30 cellular contexts compared by ENCODE assay signal in the genomic region with DNA sequence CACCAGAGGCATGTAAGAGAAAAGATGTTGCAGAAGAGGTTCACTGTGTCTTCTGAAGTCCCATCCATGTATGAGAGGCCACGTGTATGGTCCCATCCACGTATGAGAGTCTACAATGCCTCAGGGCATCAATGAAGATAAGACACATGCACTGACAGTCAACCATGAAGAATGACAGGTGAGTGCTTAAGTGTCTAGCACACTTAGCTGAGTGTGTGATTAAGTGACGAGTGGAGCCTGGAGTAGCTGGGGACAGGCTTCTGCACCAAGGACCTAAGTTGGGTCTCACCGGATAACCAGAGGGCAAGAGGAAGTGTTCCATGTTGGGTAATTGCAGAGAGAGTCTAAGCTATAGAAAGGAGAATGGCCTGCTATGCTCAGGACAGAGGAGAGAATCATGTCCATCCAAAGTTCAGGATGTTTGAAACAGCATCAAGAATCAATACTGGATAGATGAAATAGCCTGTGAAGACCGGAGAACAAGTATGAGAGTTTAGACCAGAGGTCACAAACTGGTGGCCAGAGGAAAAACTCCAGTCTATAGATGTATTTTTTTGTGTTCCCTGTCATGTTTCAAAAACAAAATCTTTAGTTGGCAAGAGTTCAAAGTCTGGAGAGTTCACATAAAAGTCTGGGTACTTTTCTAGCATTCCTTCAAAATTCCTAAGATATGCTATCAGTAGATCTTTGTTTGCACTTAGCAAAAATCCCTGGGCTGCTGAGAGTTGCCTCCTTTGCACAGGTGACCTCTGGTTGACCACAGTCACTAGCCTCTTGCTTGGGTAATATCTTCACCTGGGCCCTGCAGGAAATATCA.
DNase-seq lines count a peak whose midpoint lies in the region; ATAC-seq and TF ChIP-seq lines count a peak whose summit lies in the region.
"Had no signal": no experiment of that assay in that cellular context is flagged by ENCODE, and none has a peak within 500 bp of the region (broad histone marks: within the 10 kb centered on the region; RNA-seq: fewer than 3 reads in every experiment).

No MANE protein-coding gene starts in this region.

- 94% methylated on average over 3 of the region's 5 CpGs; no CpG with 5 or more reads in 1 of the 2 experiments for WGBS in IMR-90 (ENCODE audit: extremely low coverage in 2 of 2, insufficient read length in 1 of 2), 2 experiments
- WGBS in adrenal gland, 4 donors: 88 to 93% (median 89%) methylated on average over 5 of the region's 5 CpGs

- H3K79me1 ChIP-seq in IMR-90 (ENCODE audit: low read depth in 1 of 2, low read length in 2 of 2): no peaks in the 10 kb centered on the region

- no TSS peak for BruUV-seq in IMR-90 (replicated peaks; lab: Mats Ljungman, UMichigan)

- intact Hi-C loops in IMR-90 (cut with micrococcal nuclease): no loop called here
- intact Hi-C loops in left lung (cut with DNase I): no loop called here
- intact Hi-C loops in adrenal gland (cut with DNase I): no loop called here

- H3K27ac ChIP-seq in IMR-90 (ENCODE audit: insufficient read depth, low read length): no peak overlapping the region
- no peak overlapping the region for H3K27ac ChIP-seq in brain microvascular endothelial cell
- H3K27ac ChIP-seq in left lung: no peak overlapping the region
- H3K27ac ChIP-seq in adrenal gland: no peak overlapping the region
- H3K27ac ChIP-seq: breast epithelium, gastrocnemius medialis, prostate gland, RWPE1, SK-N-MC, WERI-Rb-1 had no signal

- 0 out of 2 replicates have a peak, but pooled peaks cover 1% of the 10 kb centered on the region for H3K9me3 ChIP-seq in IMR-90 (ENCODE audit: control insufficient read depth, insufficient read depth, low read length)
- peaks cover 0 to 14% of the 10 kb centered on the region in 2 donors for H3K9me3 ChIP-seq in left lung
- H3K9me3 ChIP-seq in adrenal gland (replicated peaks in 1 of 3): peaks cover 0 to 9% (median 0%) of the 10 kb centered on the region in 3 donors
- H3K9me3 ChIP-seq: MG63, prostate gland had no signal

- peaks cover 9% of the 10 kb centered on the region for H3K36me3 ChIP-seq in IMR-90 (ENCODE audit: control insufficient read depth, insufficient read depth, low read length)
- H3K36me3 ChIP-seq in brain microvascular endothelial cell (replicated peaks): no peaks in the 10 kb centered on the region
- H3K36me3 ChIP-seq in left lung: peaks cover 0 to 37% of the 10 kb centered on the region in 2 donors
- H3K36me3 ChIP-seq in adrenal gland (replicated peaks in 1 of 2): no peaks in the 10 kb centered on the region
- H3K36me3 ChIP-seq: breast epithelium, MG63, prostate gland, WERI-Rb-1 had no signal

- no peak overlapping the region for H4K91ac ChIP-seq in IMR-90 (ENCODE audit: insufficient read depth, low read depth, low read length)

- H2BK5ac ChIP-seq in IMR-90 (ENCODE audit: low read depth, low read length, poor library complexity, severe bottlenecking): no peak overlapping the region

- POLR2A ChIA-PET in IMR-90 (lab: Charles Lee; ENCODE audit: unreplicated experiment): no interaction called here
- POLR2A ChIA-PET in GM10248 (lab: Yijun Ruan, JAX): no interaction called here

- in situ Hi-C loops in IMR-90 (cut with MboI; ENCODE audit: low sequenced_read_pairs): no loop called here
- in situ Hi-C loops in brain microvascular endothelial cell (cut with HindIII; ENCODE audit: low pct_ligation_motif_present, low sequenced_read_pairs): no loop called here

- no peak overlapping the region for H3K4me3 ChIP-seq in IMR-90 (ENCODE audit: insufficient read depth, low read depth, low read length)
- no peak overlapping the region for H3K4me3 ChIP-seq in brain microvascular endothelial cell (ENCODE audit: low read depth, low read length)
- no peak overlapping the region for H3K4me3 ChIP-seq in left lung
- no peak overlapping the region for H3K4me3 ChIP-seq in adrenal gland
- H3K4me3 ChIP-seq: breast epithelium, gastrocnemius medialis, K562, MG63, prostate gland, SK-N-MC had no signal

- H2AK5ac ChIP-seq in IMR-90 (ENCODE audit: low read depth, low read length): no peak overlapping the region

- TF ChIP-seq CTCF in IMR-90 (conservative IDR thresholded peaks at IDR 0.05; ENCODE audit: low read depth, low read length) (no peak), brain microvascular endothelial cell (IDR thresholded peaks at IDR 0.05; ENCODE audit: low read depth, low read length, missing control alignments) (no peak), left lung (IDR thresholded peaks at IDR 0.05) (no peak), GM10248 (IDR thresholded peaks at IDR 0.05; ENCODE audit: control extremely low read depth, extremely low read depth, low read depth, missing control alignments) (no peak), adrenal gland (IDR thresholded peaks at IDR 0.05) (no peak)

- no peak overlapping the region for H4K5ac ChIP-seq in IMR-90 (ENCODE audit: low read depth, low read length)

- H4K20me1 ChIP-seq in IMR-90 (ENCODE audit: insufficient read depth, low read length): no peaks in the 10 kb centered on the region

- H3K27me3 ChIP-seq in IMR-90 (ENCODE audit: control insufficient read depth, insufficient read depth, low read length): no peaks in the 10 kb centered on the region
- no peaks in the 10 kb centered on the region for H3K27me3 ChIP-seq in brain microvascular endothelial cell (replicated peaks)
- no peaks in the 10 kb centered on the region for H3K27me3 ChIP-seq in left lung
- H3K27me3 ChIP-seq in adrenal gland: no peaks in the 10 kb centered on the region
- H3K27me3 ChIP-seq: breast epithelium, gastrocnemius medialis, MG63 had no signal

- TF ChIP-seq POLR2A in IMR-90 (IDR thresholded peaks at IDR 0.05; ENCODE audit: low read depth, low read length): no peak
- TF ChIP-seq POLR2A in adrenal gland (IDR thresholded peaks at IDR 0.05): no peak

- peaks cover 1% of the 10 kb centered on the region; the same call in 1 of the 2 replicates for H3K4me1 ChIP-seq in IMR-90 (ENCODE audit: control insufficient read depth, insufficient read depth, low read length)
- H3K4me1 ChIP-seq in left lung: no peaks in the 10 kb centered on the region
- no peaks in the 10 kb centered on the region for H3K4me1 ChIP-seq in adrenal gland (replicated peaks in 1 of 2)
- H3K4me1 ChIP-seq: breast epithelium, prostate gland had no signal

- no peak overlapping the region for H3K4ac ChIP-seq in IMR-90 (ENCODE audit: low read depth, low read length)

- H2AFZ ChIP-seq in IMR-90 (replicated peaks; ENCODE audit: low read length, poor library complexity): no peak overlapping the region

- H4K8ac ChIP-seq in IMR-90 (ENCODE audit: low read depth in 2 of 2, low read length in 2 of 2): no peak overlapping the region

- no peak overlapping the region for H2BK120ac ChIP-seq in IMR-90 (ENCODE audit: low read depth, low read length)

- no peak overlapping the region for H3K4me2 ChIP-seq in IMR-90 (ENCODE audit: low read depth, low read length)

- no peak overlapping the region for H2AK9ac ChIP-seq in IMR-90 (replicated peaks; ENCODE audit: low read depth, low read length, poor library complexity)

- H2BK15ac ChIP-seq in IMR-90 (ENCODE audit: low read depth, low read length): no peak overlapping the region

- H3K18ac ChIP-seq in IMR-90 (ENCODE audit: low read depth, low read length): no peak overlapping the region

- H3K56ac ChIP-seq in IMR-90 (ENCODE audit: extremely low read depth, insufficient read depth, low read length): no peak overlapping the region

- no peak for ATAC-seq in IMR-90 (ENCODE audit: low read depth)
- ATAC-seq in left lung: peak; percentile 43
- ATAC-seq: activated CD8-positive, alpha-beta memory T cell treated with anti-CD3 and anti-CD28 coated beads, Interleukin-2, amount 10 ng/mL, durations not matched to agents 7 days and 5 days; gastrocnemius medialis; K562; left lobe of liver had no signal

- H3K9me1 ChIP-seq in IMR-90 (ENCODE audit: insufficient read depth, low read length): no peaks in the 10 kb centered on the region

- TF ChIP-seq RAD21 in IMR-90 (IDR thresholded peaks at IDR 0.05; ENCODE audit: low read length): no peak

- DNase-seq in A172 (ENCODE audit: low spot score) (peak; percentile 26), IMR-90 (peak; percentile 11), brain microvascular endothelial cell (peak; percentile 18), left lung (no peak), NCI-H69 (lab: John Stamatoyannopoulos, UW) (no peak), HCEC 1CT (no peak), GM10248 (ENCODE audit: extremely low spot score) (no peak), adrenal gland (no peak)
- DNase-seq: activated CD4-positive, alpha-beta T cell treated with anti-CD3 and anti-CD28 coated beads, Interleukin-2, amount 10 ng/mL, durations not matched to agents 24 days and 14 days; activated CD8-positive, alpha-beta memory T cell treated with anti-CD3 and anti-CD28 coated beads, Interleukin-2, amount 10 ng/mL, durations not matched to agents 7 days and 5 days; activated T-cell treated with anti-CD3 and anti-CD28 coated beads, Interleukin-2, amount 50 U/mL, for 48 hours; CD4-positive, alpha-beta memory T cell; effector memory CD4-positive, alpha-beta T cell; erythroblast; gastrocnemius medialis; H9; mesenchymal stem cell; MG63; NCI-H1105 treated with DMSO at 0.1 percent for 48 hours; NCI-H1930; NCI-H226; NCI-H748 treated with DMSO at 0.1 percent for 48 hours; stimulated activated naive CD4-positive, alpha-beta T cell; WERI-Rb-1 had no signal

- CTCF ChIA-PET in IMR-90 (lab: Yijun Ruan, JAX) (no interaction called here), GM10248 (lab: Yijun Ruan, JAX) (interaction anchor here (0.9 kb wide), 1 partner anchor 9 kb away, joined by 3 read pairs; no protein-coding TSS in a partner anchor)

- no peak overlapping the region for H2BK20ac ChIP-seq in IMR-90 (ENCODE audit: low read depth, low read length)

- no peak overlapping the region for H3K23ac ChIP-seq in IMR-90 (ENCODE audit: low read depth, low read length)

- no peak overlapping the region for H3K9ac ChIP-seq in IMR-90 (ENCODE audit: low read depth, low read length)

- dilution Hi-C loops in IMR-90 (cut with HindIII; ENCODE audit: low sequenced_read_pairs, unreplicated experiment): no loop called here

- H3K14ac ChIP-seq in IMR-90 (replicated peaks; ENCODE audit: low read depth, low read length): no peak overlapping the region

TF ChIP-seq in IMR-90, 13 proteins besides CTCF, POLR2A, EP300 and RAD21 (continues in another document):
- no peak for TF ChIP-seq CHD1 (IDR thresholded peaks at IDR 0.05; ENCODE audit: low read depth, low read length)
- TF ChIP-seq, protein P1, sequence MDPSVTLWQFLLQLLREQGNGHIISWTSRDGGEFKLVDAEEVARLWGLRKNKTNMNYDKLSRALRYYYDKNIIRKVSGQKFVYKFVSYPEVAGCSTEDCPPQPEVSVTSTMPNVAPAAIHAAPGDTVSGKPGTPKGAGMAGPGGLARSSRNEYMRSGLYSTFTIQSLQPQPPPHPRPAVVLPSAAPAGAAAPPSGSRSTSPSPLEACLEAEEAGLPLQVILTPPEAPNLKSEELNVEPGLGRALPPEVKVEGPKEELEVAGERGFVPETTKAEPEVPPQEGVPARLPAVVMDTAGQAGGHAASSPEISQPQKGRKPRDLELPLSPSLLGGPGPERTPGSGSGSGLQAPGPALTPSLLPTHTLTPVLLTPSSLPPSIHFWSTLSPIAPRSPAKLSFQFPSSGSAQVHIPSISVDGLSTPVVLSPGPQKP (IDR thresholded peaks at IDR 0.05; ENCODE audit: borderline replicate concordance, low read depth, low read length): no peak
- no peak for TF ChIP-seq FOS (IDR thresholded peaks at IDR 0.05; ENCODE audit: low read depth, low read length)
- no peak for TF ChIP-seq RFX5 (IDR thresholded peaks at IDR 0.05; ENCODE audit: low read depth, low read length)

Comparison
In these comparisons a context has a peak if more than half of its experiments do, and no peak if none do; other contexts are left out.
1. DNase-seq: peak in A172 (single experiment), IMR-90 (single experiment) and brain microvascular endothelial cell (single experiment); none in left lung (0 of 2), NCI-H69 (single experiment), HCEC 1CT (single experiment), GM10248 (single experiment) and adrenal gland (0 of 7).